Comparison of ENCODE assay signal across 2 cellular contexts in the genomic region with DNA sequence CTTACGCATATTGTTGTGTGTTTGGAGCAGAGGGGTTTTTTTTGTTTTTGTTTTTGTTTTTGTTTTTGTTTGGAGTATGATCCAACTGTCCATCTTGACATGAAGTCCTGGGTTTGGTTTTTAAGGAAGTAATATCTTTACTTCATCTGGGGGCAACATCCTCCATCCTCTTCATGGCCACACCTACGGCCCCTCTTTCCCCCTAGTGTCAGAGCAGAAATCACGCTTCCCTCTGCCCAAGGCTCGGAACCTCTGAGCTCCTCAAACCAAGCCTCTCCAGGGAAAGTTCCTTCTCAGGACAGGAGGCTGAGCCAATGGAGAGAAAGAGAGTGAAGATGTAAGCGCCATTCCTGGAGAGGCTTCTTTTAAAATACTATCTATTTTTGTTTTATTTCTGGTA.
TF ChIP-seq lines count a peak whose summit lies in the region.

No MANE protein-coding gene starts in this region.

TF ChIP-seq in GM23338, 12 proteins besides CTCF, POLR2A, EP300 and RAD21:
- TF ChIP-seq, protein P1, sequence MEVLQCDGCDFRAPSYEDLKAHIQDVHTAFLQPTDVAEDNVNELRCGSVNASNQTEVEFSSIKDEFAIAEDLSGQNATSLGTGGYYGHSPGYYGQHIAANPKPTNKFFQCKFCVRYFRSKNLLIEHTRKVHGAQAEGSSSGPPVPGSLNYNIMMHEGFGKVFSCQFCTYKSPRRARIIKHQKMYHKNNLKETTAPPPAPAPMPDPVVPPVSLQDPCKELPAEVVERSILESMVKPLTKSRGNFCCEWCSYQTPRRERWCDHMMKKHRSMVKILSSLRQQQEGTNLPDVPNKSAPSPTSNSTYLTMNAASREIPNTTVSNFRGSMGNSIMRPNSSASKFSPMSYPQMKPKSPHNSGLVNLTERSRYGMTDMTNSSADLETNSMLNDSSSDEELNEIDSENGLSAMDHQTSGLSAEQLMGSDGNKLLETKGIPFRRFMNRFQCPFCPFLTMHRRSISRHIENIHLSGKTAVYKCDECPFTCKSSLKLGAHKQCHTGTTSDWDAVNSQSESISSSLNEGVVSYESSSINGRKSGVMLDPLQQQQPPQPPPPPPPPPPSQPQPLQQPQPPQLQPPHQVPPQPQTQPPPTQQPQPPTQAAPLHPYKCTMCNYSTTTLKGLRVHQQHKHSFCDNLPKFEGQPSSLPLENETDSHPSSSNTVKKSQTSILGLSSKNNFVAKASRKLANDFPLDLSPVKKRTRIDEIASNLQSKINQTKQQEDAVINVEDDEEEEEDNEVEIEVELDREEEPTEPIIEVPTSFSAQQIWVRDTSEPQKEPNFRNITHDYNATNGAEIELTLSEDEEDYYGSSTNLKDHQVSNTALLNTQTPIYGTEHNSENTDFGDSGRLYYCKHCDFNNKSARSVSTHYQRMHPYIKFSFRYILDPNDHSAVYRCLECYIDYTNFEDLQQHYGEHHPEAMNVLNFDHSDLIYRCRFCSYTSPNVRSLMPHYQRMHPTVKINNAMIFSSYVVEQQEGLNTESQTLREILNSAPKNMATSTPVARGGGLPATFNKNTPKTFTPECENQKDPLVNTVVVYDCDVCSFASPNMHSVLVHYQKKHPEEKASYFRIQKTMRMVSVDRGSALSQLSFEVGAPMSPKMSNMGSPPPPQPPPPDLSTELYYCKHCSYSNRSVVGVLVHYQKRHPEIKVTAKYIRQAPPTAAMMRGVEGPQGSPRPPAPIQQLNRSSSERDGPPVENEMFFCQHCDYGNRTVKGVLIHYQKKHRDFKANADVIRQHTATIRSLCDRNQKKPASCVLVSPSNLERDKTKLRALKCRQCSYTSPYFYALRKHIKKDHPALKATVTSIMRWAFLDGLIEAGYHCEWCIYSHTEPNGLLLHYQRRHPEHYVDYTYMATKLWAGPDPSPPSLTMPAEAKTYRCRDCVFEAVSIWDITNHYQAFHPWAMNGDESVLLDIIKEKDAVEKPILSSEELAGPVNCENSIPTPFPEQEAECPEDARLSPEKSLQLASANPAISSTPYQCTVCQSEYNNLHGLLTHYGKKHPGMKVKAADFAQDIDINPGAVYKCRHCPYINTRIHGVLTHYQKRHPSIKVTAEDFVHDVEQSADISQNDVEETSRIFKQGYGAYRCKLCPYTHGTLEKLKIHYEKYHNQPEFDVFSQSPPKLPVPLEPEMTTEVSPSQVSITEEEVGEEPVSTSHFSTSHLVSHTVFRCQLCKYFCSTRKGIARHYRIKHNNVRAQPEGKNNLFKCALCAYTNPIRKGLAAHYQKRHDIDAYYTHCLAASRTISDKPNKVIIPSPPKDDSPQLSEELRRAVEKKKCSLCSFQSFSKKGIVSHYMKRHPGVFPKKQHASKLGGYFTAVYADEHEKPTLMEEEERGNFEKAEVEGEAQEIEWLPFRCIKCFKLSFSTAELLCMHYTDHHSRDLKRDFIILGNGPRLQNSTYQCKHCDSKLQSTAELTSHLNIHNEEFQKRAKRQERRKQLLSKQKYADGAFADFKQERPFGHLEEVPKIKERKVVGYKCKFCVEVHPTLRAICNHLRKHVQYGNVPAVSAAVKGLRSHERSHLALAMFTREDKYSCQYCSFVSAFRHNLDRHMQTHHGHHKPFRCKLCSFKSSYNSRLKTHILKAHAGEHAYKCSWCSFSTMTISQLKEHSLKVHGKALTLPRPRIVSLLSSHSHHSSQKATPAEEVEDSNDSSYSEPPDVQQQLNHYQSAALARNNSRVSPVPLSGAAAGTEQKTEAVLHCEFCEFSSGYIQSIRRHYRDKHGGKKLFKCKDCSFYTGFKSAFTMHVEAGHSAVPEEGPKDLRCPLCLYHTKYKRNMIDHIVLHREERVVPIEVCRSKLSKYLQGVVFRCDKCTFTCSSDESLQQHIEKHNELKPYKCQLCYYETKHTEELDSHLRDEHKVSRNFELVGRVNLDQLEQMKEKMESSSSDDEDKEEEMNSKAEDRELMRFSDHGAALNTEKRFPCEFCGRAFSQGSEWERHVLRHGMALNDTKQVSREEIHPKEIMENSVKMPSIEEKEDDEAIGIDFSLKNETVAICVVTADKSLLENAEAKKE (CRISPR knock-in tag; IDR thresholded peaks at IDR 0.05): no peak

TF ChIP-seq in WTC11, 78 proteins besides CTCF, POLR2A, EP300 and RAD21:
- TF ChIP-seq ZNF138 (CRISPR knock-in tag; conservative IDR thresholded peaks at IDR 0.05) (no peak), ESRRA (CRISPR knock-in tag; IDR thresholded peaks at IDR 0.05; ENCODE audit: borderline replicate concordance) (no peak), FOXJ3 (CRISPR knock-in tag; IDR thresholded peaks at IDR 0.05; ENCODE audit: borderline replicate concordance) (no peak), TCF7 (CRISPR knock-in tag; IDR thresholded peaks at IDR 0.05; ENCODE audit: low read depth) (no peak), JUN (CRISPR knock-in tag; IDR thresholded peaks at IDR 0.05) (no peak), EMX1 (CRISPR knock-in tag; IDR thresholded peaks at IDR 0.05) (no peak), ZNF416 (CRISPR knock-in tag; IDR thresholded peaks at IDR 0.05) (no peak), RELA (CRISPR knock-in tag; IDR thresholded peaks at IDR 0.05; ENCODE audit: borderline replicate concordance) (no peak), RORB (CRISPR knock-in tag; IDR thresholded peaks at IDR 0.05) (no peak), TEAD4 (CRISPR knock-in tag; IDR thresholded peaks at IDR 0.05) (no peak), ZNF671 (CRISPR knock-in tag; IDR thresholded peaks at IDR 0.05) (no peak), JAZF1 (CRISPR knock-in tag; IDR thresholded peaks at IDR 0.05) (no peak)
- TF ChIP-seq, protein P2, sequence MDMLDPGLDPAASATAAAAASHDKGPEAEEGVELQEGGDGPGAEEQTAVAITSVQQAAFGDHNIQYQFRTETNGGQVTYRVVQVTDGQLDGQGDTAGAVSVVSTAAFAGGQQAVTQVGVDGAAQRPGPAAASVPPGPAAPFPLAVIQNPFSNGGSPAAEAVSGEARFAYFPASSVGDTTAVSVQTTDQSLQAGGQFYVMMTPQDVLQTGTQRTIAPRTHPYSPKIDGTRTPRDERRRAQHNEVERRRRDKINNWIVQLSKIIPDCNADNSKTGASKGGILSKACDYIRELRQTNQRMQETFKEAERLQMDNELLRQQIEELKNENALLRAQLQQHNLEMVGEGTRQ (CRISPR knock-in tag; IDR thresholded peaks at IDR 0.05): no peak
- TF ChIP-seq, protein P3, sequence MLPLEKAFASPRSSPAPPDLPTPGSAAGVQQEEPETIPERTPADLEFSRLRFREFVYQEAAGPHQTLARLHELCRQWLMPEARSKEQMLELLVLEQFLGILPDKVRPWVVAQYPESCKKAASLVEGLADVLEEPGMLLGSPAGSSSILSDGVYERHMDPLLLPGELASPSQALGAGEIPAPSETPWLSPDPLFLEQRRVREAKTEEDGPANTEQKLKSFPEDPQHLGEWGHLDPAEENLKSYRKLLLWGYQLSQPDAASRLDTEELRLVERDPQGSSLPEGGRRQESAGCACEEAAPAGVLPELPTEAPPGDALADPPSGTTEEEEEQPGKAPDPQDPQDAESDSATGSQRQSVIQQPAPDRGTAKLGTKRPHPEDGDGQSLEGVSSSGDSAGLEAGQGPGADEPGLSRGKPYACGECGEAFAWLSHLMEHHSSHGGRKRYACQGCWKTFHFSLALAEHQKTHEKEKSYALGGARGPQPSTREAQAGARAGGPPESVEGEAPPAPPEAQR (CRISPR knock-in tag; IDR thresholded peaks at IDR 0.05): no peak
- TF ChIP-seq, protein P4, sequence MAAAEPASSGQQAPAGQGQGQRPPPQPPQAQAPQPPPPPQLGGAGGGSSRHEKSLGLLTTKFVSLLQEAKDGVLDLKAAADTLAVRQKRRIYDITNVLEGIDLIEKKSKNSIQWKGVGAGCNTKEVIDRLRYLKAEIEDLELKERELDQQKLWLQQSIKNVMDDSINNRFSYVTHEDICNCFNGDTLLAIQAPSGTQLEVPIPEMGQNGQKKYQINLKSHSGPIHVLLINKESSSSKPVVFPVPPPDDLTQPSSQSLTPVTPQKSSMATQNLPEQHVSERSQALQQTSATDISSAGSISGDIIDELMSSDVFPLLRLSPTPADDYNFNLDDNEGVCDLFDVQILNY (CRISPR knock-in tag; IDR thresholded peaks at IDR 0.05): no peak
- TF ChIP-seq, protein P5, sequence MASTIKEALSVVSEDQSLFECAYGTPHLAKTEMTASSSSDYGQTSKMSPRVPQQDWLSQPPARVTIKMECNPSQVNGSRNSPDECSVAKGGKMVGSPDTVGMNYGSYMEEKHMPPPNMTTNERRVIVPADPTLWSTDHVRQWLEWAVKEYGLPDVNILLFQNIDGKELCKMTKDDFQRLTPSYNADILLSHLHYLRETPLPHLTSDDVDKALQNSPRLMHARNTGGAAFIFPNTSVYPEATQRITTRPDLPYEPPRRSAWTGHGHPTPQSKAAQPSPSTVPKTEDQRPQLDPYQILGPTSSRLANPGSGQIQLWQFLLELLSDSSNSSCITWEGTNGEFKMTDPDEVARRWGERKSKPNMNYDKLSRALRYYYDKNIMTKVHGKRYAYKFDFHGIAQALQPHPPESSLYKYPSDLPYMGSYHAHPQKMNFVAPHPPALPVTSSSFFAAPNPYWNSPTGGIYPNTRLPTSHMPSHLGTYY (CRISPR knock-in tag; IDR thresholded peaks at IDR 0.05): no peak
